ENCODE assay signal across 15 cellular contexts in the genomic region with DNA sequence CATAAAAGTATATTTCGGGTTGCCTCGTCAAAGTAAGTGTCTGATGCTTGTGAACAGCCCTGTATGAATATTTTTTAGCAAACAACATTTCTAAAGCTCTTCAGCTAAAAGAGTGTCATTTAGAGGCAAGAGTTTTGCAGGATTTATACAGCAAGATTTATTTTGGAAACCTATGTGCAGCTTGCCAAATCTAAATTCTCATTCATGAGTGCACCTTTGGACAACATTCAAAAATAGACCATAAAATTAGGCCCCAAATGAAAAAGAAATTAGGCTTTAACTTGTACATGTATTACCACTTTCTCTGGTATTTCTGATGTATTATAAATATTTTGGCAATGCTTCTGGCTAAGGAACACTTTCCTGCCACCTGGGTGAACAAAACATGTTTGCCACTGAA.
DNase-seq lines count a peak whose midpoint lies in the region.
"Had no signal": no experiment of that assay in that cellular context is flagged by ENCODE, and none has a peak within 500 bp of the region (broad histone marks: within the 10 kb centered on the region; RNA-seq: fewer than 3 reads in every experiment).

No MANE protein-coding gene starts in this region.

- in situ Hi-C loops in G401 (cut with HindIII; ENCODE audit: low sequenced_read_pairs) = no loop called here

- DNase-seq in G401 (ENCODE audit: low spot score) (peak; percentile 66), NCI-H1105 (lab: John Stamatoyannopoulos, UW) (peak; percentile 14), NCI-H446 treated with DMSO at 0.1 percent for 48 hours (lab: John Stamatoyannopoulos, UW) (peak; percentile 62), T-helper 1 cell (no peak), T1000 (lab: John Stamatoyannopoulos, UW) (no peak)
- no peak for DNase-seq in stimulated activated CD4-positive, alpha-beta T cell treated with anti-CD3 and anti-CD28 coated beads, Interleukin-4, amount 100 ng/mL, for 24 hours
- DNase-seq: Calu3; CD4-positive, alpha-beta memory T cell; COR-L47; DMS153; DND-41; GDM1; GM23248; H7; HCEC 1CT had no signal

Comparison
In these comparisons a context has a peak if more than half of its experiments do, and no peak if none do; other contexts are left out.
1. DNase-seq: peak in G401 (single experiment), NCI-H1105 (single experiment) and NCI-H446 treated with DMSO at 0.1 percent for 48 hours (single experiment); none in T-helper 1 cell (0 of 5), stimulated activated CD4-positive, alpha-beta T cell treated with anti-CD3 and anti-CD28 coated beads, Interleukin-4, amount 100 ng/mL, for 24 hours (single experiment) and T1000 (single experiment).